In genomic region chr20:44686934-44687333, GRCh38 we compare ENCODE assay signal across 31 cellular contexts. TPM values are rescaled to one million over a fixed set of nuclear protein-coding genes. Genes with fewer than 3 reads are reported as not detected.
"Had no signal": no experiment of that assay in that cellular context is flagged by ENCODE, and none has a peak within 500 bp of the region (broad histone marks: within the 10 kb centered on the region; RNA-seq: fewer than 3 reads in every experiment).

No MANE protein-coding gene starts in this region.

- H3K9me3 Mint-ChIP-seq: natural killer cell treated with Interleukin-12 subunit alpha and Interleukin-12 subunit beta and Interleukin-15 and Interleukin-18, amount 100 ng/mL, for 72 hours; stimulated activated naive B cell treated with anti-CD40 and anti-IgM and Interleukin-4, amounts not matched to agents 10 μg/mL and 1 μg/mL and 100 μg/mL, for 72 hours had no signal

- FAIRE-seq: islet of Langerhans, kidney, urothelium cell line had no signal

- H3K27me3 ChIP-seq: ovary, right atrium auricular region, stomach, tibial artery, upper lobe of right lung had no signal

- H3K36me3 Mint-ChIP-seq: immature natural killer cell; mesothelial cell of epicardium; natural killer cell treated with Interleukin-12 subunit alpha and Interleukin-12 subunit beta and Interleukin-15 and Interleukin-18, amount 100 ng/mL, for 72 hours; stimulated activated naive B cell treated with anti-CD40 and anti-IgM and Interleukin-4, amounts not matched to agents 10 μg/mL and 1 μg/mL and 100 μg/mL, for 72 hours had no signal

- DNase-seq: hypothalamus; immature natural killer cell; kidney; left ventricle myocardium inferior; mesendoderm; mucosa of descending colon; naive thymus-derived CD4-positive, alpha-beta T cell; ovary; stimulated activated CD4-positive, alpha-beta T cell treated with anti-CD3 and anti-CD28 coated beads, Interleukin-12 subunit alpha, Interleukin-12 subunit beta, amount 100 ng/mL, for 4 hours; stimulated activated CD4-positive, alpha-beta T cell treated with anti-CD3 and anti-CD28 coated beads, Interleukin-15, amount 100 ng/mL, for 24 hours; stimulated activated CD4-positive, alpha-beta T cell treated with anti-CD3 and anti-CD28 coated beads, Interleukin-2, amount 100 ng/mL, for 24 hours; stimulated activated CD4-positive, alpha-beta T cell treated with anti-CD3 and anti-CD28 coated beads, Interleukin-4, amount 100 ng/mL, for 1 hour; stimulated activated naive B cell treated with anti-CD40 and anti-IgM and Interleukin-4, amounts not matched to agents 10 μg/mL and 1 μg/mL and 100 μg/mL, for 72 hours; stimulated activated naive CD8-positive, alpha-beta T cell treated with anti-CD3 and anti-CD28 coated beads, Interleukin-15, Interleukin-2, amounts not matched to agents 100 U/mL and 50 U/mL, for 24 hours; stomach; trophoblast cell; upper lobe of right lung had no signal

- H3K27ac Mint-ChIP-seq: immature natural killer cell; mesothelial cell of epicardium; naive thymus-derived CD4-positive, alpha-beta T cell; natural killer cell treated with Interleukin-12 subunit alpha and Interleukin-12 subunit beta and Interleukin-15 and Interleukin-18, amount 100 ng/mL, for 72 hours; progenitor cell of endocrine pancreas; stimulated activated naive B cell treated with anti-CD40 and anti-IgM and Interleukin-4, amounts not matched to agents 10 μg/mL and 1 μg/mL and 100 μg/mL, for 72 hours had no signal

- H3K27ac ChIP-seq: left ventricle myocardium inferior, ovary, skin epidermis, stomach, thoracic aorta, tibial artery, upper lobe of right lung had no signal

- H3K9me3 ChIP-seq: mucosa of descending colon, ovary, right atrium auricular region, stomach, thoracic aorta, tibial artery, upper lobe of right lung had no signal

- H3K4me3 Mint-ChIP-seq: immature natural killer cell; mesothelial cell of epicardium; naive thymus-derived CD4-positive, alpha-beta T cell; natural killer cell treated with Interleukin-12 subunit alpha and Interleukin-12 subunit beta and Interleukin-15 and Interleukin-18, amount 100 ng/mL, for 72 hours; stimulated activated naive B cell treated with anti-CD40 and anti-IgM and Interleukin-4, amounts not matched to agents 10 μg/mL and 1 μg/mL and 100 μg/mL, for 72 hours had no signal

- H3K36me3 ChIP-seq: left ventricle myocardium inferior, ovary, right atrium auricular region, stomach, thoracic aorta, tibial artery, upper lobe of right lung had no signal

- ATAC-seq: mucosa of descending colon; naive thymus-derived CD4-positive, alpha-beta T cell; natural killer cell treated with Interleukin-12 subunit alpha and Interleukin-12 subunit beta and Interleukin-15 and Interleukin-18, amount 100 ng/mL, for 72 hours; sciatic nerve; stimulated activated naive B cell treated with anti-CD40 and anti-IgM and Interleukin-4, amounts not matched to agents 10 μg/mL and 1 μg/mL and 100 μg/mL, for 72 hours; stimulated activated naive CD8-positive, alpha-beta T cell treated with anti-CD3 and anti-CD28 coated beads, Interleukin-15, Interleukin-2, amounts not matched to agents 100 U/mL and 50 U/mL, for 24 hours; upper lobe of right lung had no signal

- H3K4me3 ChIP-seq: left ventricle myocardium inferior, lung, mucosa of descending colon, ovary, right atrium auricular region, skin epidermis, stomach, thoracic aorta, tibial artery, upper lobe of right lung had no signal

RNA-seq across cellular contexts. Expression of gene CCN5, which starts 28.2 kb away (rescaled TPM):
- total RNA-seq: mesothelial cell of epicardium; naive thymus-derived CD4-positive, alpha-beta T cell; natural killer cell treated with Interleukin-12 subunit alpha and Interleukin-12 subunit beta and Interleukin-15 and Interleukin-18, amount 100 ng/mL, for 72 hours; progenitor cell of endocrine pancreas; pulmonary artery endothelial cell had no signal
- polyA plus RNA-seq: immature natural killer cell; naive thymus-derived CD4-positive, alpha-beta T cell; neural cell had no signal

RNA-seq across cellular contexts. Expression of gene KCNK15, which starts 58.7 kb away (rescaled TPM):
- total RNA-seq: myocyte, pulmonary artery endothelial cell had no signal
- polyA plus RNA-seq: immature natural killer cell; naive thymus-derived CD4-positive, alpha-beta T cell; neural cell had no signal
